ENCODE assay signal across 8 cellular contexts in the genomic region with DNA sequence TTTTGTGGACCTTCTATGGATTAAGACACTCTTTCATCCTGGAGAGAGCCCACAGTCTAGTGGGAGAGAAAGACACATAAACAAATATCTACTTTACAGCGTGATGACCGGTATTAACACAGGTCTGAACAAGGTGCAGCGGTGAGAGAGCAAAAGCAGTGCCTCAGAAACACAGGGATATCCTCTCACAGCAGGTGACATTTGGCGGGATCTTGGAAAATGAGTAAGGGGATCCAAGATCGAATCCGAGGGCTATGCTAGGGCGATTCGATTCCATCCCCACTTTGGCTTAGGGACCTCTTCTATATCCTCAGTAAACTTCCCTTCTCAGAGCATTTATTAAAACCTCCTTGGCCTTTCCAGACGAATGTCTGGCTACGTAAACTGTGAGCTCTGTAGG. TPM values are rescaled to one million over a fixed set of nuclear protein-coding genes. Genes with fewer than 3 reads are reported as not detected.
DNase-seq lines count a peak whose midpoint lies in the region; ATAC-seq and TF ChIP-seq lines count a peak whose summit lies in the region.

No MANE protein-coding gene starts in this region.

- DNase-seq in SK-N-SH (no peak), SJSA1 (ENCODE audit: low read depth in 1 of 2, low spot score in 2 of 2) (no peak), fibroblast of mammary gland (ENCODE audit: low read depth) (no peak), retinal pigment epithelial cell (ENCODE audit: low read depth) (no peak), MV-4-11 (lab: John Stamatoyannopoulos, UW) (no peak)

- TF ChIP-seq CTCF in SK-N-SH (IDR thresholded peaks at IDR 0.05) (no peak), fibroblast of mammary gland (conservative IDR thresholded peaks at IDR 0.05; ENCODE audit: control insufficient read depth, insufficient read depth, low read depth, low read length) (no peak), retinal pigment epithelial cell (conservative IDR thresholded peaks at IDR 0.05; ENCODE audit: low read depth, low read length) (no peak)

- no peak for TF ChIP-seq EP300 in SK-N-SH (IDR thresholded peaks at IDR 0.05; ENCODE audit: borderline replicate concordance in 1 of 2, low read depth in 1 of 2, low read length in 1 of 2)

- H3K4me1 ChIP-seq in SK-N-SH (ENCODE audit: control insufficient read depth in 1 of 2, insufficient read depth in 2 of 2, low read depth in 1 of 2, low read length in 1 of 2) (peaks cover 22 to 23% of the 10 kb centered on the region in 2 experiments; a peak in 3 of 4 replicates), SJSA1 (replicated peaks) (peaks cover 11% of the 10 kb centered on the region)

- 3% methylated on average over 10 of the region's 10 CpGs for WGBS in SK-N-SH (ENCODE audit: low lambda C conversion rate)

- CTCF ChIA-PET in SK-N-SH (lab: Yijun Ruan, JAX) = interaction anchor here (0.9 to 1.7 kb wide), 12 partner anchors 8 to 193 kb away, joined by 3 to 20 read pairs (median 4); no protein-coding TSS in a partner anchor

- H3K36me3 ChIP-seq in SK-N-SH (replicated peaks in 1 of 2; ENCODE audit: control insufficient read depth in 1 of 2, insufficient read depth in 2 of 2, low read length in 1 of 2) = peaks cover 21% of the 10 kb centered on the region in 2 experiments
- peaks cover 25% of the 10 kb centered on the region for H3K36me3 ChIP-seq in SJSA1

- TF ChIP-seq RAD21 in SK-N-SH (IDR thresholded peaks at IDR 0.05; ENCODE audit: low read length) = no peak

- peaks cover 9% of the 10 kb centered on the region for H3F3A ChIP-seq in SK-N-SH (replicated peaks; ENCODE audit: insufficient read depth)

- H3K4me3 ChIP-seq in SK-N-SH (ENCODE audit: low read depth in 2 of 2, low read length in 1 of 2) = peak overlapping the region; percentile 78 to 99
- H3K4me3 ChIP-seq in SJSA1 = peak overlapping the region; percentile 66
- peak overlapping the region; percentile 96 for H3K4me3 ChIP-seq in fibroblast of mammary gland (ENCODE audit: control insufficient read depth, low read depth, low read length)
- H3K4me3 ChIP-seq in retinal pigment epithelial cell (ENCODE audit: low read length) = peak overlapping the region; percentile 96

- H3K27me3 ChIP-seq in SK-N-SH (ENCODE audit: insufficient read depth) (no peaks in the 10 kb centered on the region), SJSA1 (replicated peaks) (no peaks in the 10 kb centered on the region)

- POLR2A ChIA-PET in SK-N-SH (lab: Yijun Ruan, JAX) = no interaction called here

- no peaks in the 10 kb centered on the region for H3K9me3 ChIP-seq in SK-N-SH
- H3K9me3 ChIP-seq in SJSA1 (replicated peaks) = no peaks in the 10 kb centered on the region

- H3K9ac ChIP-seq in SK-N-SH = peak overlapping the region; percentile 93

- no peak overlapping the region for H2AFZ ChIP-seq in SK-N-SH (ENCODE audit: low read depth)

- H3K4me2 ChIP-seq in SK-N-SH = peak overlapping the region; percentile 85

- H4K20me1 ChIP-seq in SK-N-SH (ENCODE audit: insufficient read depth) = peaks cover 39% of the 10 kb centered on the region

- no peaks in the 10 kb centered on the region for H3K9me2 ChIP-seq in SK-N-SH

- peaks cover 92% of the 10 kb centered on the region for H3K79me2 ChIP-seq in SK-N-SH (ENCODE audit: insufficient read depth)

- peak overlapping the region; percentile 78 to 96 for H3K27ac ChIP-seq in SK-N-SH (ENCODE audit: low read depth in 2 of 2, low read length in 1 of 2)
- peak overlapping the region; percentile 97 for H3K27ac ChIP-seq in SJSA1

- ATAC-seq in SK-N-SH treated with all-trans-retinoic acid at 6 μM for 48 hours (no peak; the same call in 1 of the 3 replicates), HG03521 (IDR thresholded peaks at IDR 0.05; ENCODE audit: unreplicated experiment) (no peak), GM19397 (IDR thresholded peaks at IDR 0.05; ENCODE audit: unreplicated experiment) (no peak)

TF ChIP-seq in SK-N-SH, 30 proteins besides CTCF, POLR2A, EP300 and RAD21:
- no peak for TF ChIP-seq CHD2 (IDR thresholded peaks at IDR 0.05; ENCODE audit: low read length, partially characterized antibody)
- TF ChIP-seq, protein P1, sequence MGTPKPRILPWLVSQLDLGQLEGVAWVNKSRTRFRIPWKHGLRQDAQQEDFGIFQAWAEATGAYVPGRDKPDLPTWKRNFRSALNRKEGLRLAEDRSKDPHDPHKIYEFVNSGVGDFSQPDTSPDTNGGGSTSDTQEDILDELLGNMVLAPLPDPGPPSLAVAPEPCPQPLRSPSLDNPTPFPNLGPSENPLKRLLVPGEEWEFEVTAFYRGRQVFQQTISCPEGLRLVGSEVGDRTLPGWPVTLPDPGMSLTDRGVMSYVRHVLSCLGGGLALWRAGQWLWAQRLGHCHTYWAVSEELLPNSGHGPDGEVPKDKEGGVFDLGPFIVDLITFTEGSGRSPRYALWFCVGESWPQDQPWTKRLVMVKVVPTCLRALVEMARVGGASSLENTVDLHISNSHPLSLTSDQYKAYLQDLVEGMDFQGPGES (IDR thresholded peaks at IDR 0.05; ENCODE audit: low read depth, low read length) = no peak

TF ChIP-seq in SK-N-SH treated with all-trans-retinoic acid at 6 μM for 48 hours, 23 proteins besides CTCF, POLR2A, EP300 and RAD21:
- no peak for TF ChIP-seq ZNF70 (CRISPR knock-in tag; IDR thresholded peaks at IDR 0.05)

RNA-seq across cellular contexts. Expression of a gene that starts 0.7 kb away (rescaled TPM):
- polyA plus RNA-seq in SK-N-SH (2012; rRNA removed) = 39.2 and 51.9 TPM in 2 replicates
- 63.3 and 74.1 TPM in 2 replicates for polyA plus RNA-seq in SK-N-SH (2012; cell fraction: cytosol; rRNA removed)
- 11.5 and 24.1 TPM in 2 replicates for polyA plus RNA-seq in SK-N-SH (2012; cell fraction: nucleus; rRNA removed)
- total RNA-seq in SJSA1 (2014; rRNA removed; shearing (Covaris generic)) = 125 and 130 TPM in 2 replicates

RNA-seq across cellular contexts. Expression of a gene that starts 1.2 kb away (rescaled TPM):
- polyA plus RNA-seq in SK-N-SH (2012; rRNA removed) = 57.2 and 57.7 TPM in 2 replicates
- polyA plus RNA-seq in SK-N-SH (2012; cell fraction: cytosol; rRNA removed) = 85.5 and 141 TPM in 2 replicates
- polyA plus RNA-seq in SK-N-SH (2012; cell fraction: nucleus; rRNA removed) = 14.6 and 26.9 TPM in 2 replicates
- 276 and 302 TPM in 2 replicates for total RNA-seq in SJSA1 (2014; rRNA removed; shearing (Covaris generic))

RNA-seq across cellular contexts. Expression of a gene that starts 53.1 kb away (rescaled TPM):
- polyA plus RNA-seq in SK-N-SH (2012; rRNA removed) = 0.11 and 0.56 TPM in 2 replicates
- 0.15 and 0.16 TPM in 2 replicates for polyA plus RNA-seq in SK-N-SH (2012; cell fraction: cytosol; rRNA removed)
- polyA plus RNA-seq in SK-N-SH (2012; cell fraction: nucleus; rRNA removed) = 0.11 and 0.20 TPM in 2 replicates
- 15.9 and 20.0 TPM in 2 replicates for total RNA-seq in SJSA1 (2014; rRNA removed; shearing (Covaris generic))
